In genomic region chr3:156816794-156817741, GRCh38 we compare ENCODE assay signal across 9 cellular contexts. TPM values are rescaled to one million over a fixed set of nuclear protein-coding genes. Genes with fewer than 3 reads are reported as not detected.
DNase-seq lines count a peak whose midpoint lies in the region; ATAC-seq, FAIRE-seq and TF ChIP-seq lines count a peak whose summit lies in the region.
"Had no signal": no experiment of that assay in that cellular context is flagged by ENCODE, and none has a peak within 500 bp of the region (broad histone marks: within the 10 kb centered on the region; RNA-seq: fewer than 3 reads in every experiment).

No MANE protein-coding gene starts in this region.

- H3K27ac Mint-ChIP-seq in activated CD4-positive, alpha-beta T cell treated with anti-CD3 and anti-CD28 coated beads, Interleukin-2, amount 10 ng/mL, durations not matched to agents 7 days and 5 days: peak overlapping the region; percentile 96

- no peaks in the 10 kb centered on the region for H3K79me2 ChIP-seq in HepG2 (ENCODE audit: insufficient read depth, low read length)

- H3K27ac ChIP-seq in coronary artery (peak overlapping the region; percentile 81 to 85), HepG2 (ENCODE audit: extremely low read length, insufficient read depth, low read length) (no peak overlapping the region)

- H3K27me3 Mint-ChIP-seq in activated CD4-positive, alpha-beta T cell treated with anti-CD3 and anti-CD28 coated beads, Interleukin-2, amount 10 ng/mL, durations not matched to agents 7 days and 5 days: no peaks in the 10 kb centered on the region

- in situ Hi-C loops in HepG2 (cut with HindIII; ENCODE audit: extremely low pct_ligation_motif_present, low pct_unique_long_range_greater_than_20kb): no loop called here

- POLR2A ChIA-PET in activated CD4-positive, alpha-beta T cell treated with anti-CD3 and anti-CD28 coated beads, Interleukin-2, amount 10 ng/mL, durations not matched to agents 7 days and 5 days (lab: Charles Lee): no interaction called here
- POLR2A ChIA-PET in HepG2 (lab: Yijun Ruan, JAX): no interaction called here

- H3K4me1 Mint-ChIP-seq in activated CD4-positive, alpha-beta T cell treated with anti-CD3 and anti-CD28 coated beads, Interleukin-2, amount 10 ng/mL, durations not matched to agents 7 days and 5 days: peaks cover 77% of the 10 kb centered on the region

- TF ChIP-seq CTCF in coronary artery (IDR thresholded peaks at IDR 0.05): no peak
- no peak for TF ChIP-seq CTCF in HepG2 (CRISPR knock-in tag; IDR thresholded peaks at IDR 0.05)

- intact Hi-C loops in HepG2 (cut with micrococcal nuclease; ENCODE audit: unreplicated experiment): loop anchor here (10.0 kb wide), 1 partner anchor 268 kb away; no protein-coding TSS in a partner anchor

- CTCF ChIA-PET in activated CD4-positive, alpha-beta T cell treated with anti-CD3 and anti-CD28 coated beads, Interleukin-2, amount 10 ng/mL, durations not matched to agents 7 days and 5 days (lab: Charles Lee): interaction anchor here (0.6 to 0.7 kb wide), 2 partner anchors 13 to 14 kb away, joined by 3 read pairs; no protein-coding TSS in a partner anchor
- CTCF ChIA-PET in HepG2 (lab: Yijun Ruan, JAX; ENCODE audit: low intra/inter-chr PET ratio, low total read pairs): no interaction called here

- peaks cover 24% of the 10 kb centered on the region for H3K4me1 ChIP-seq in HepG2 (ENCODE audit: insufficient read depth, low read length)

- peak overlapping the region; percentile 44 for H3K4me2 ChIP-seq in HepG2 (ENCODE audit: low read depth, low read length)

- no peak overlapping the region for H2AFZ ChIP-seq in HepG2 (ENCODE audit: low read length)

- FAIRE-seq in HepG2 (lab: Jason Lieb, UNC): no peak

- no peak for TF ChIP-seq EP300 in HepG2 (IDR thresholded peaks at IDR 0.05; ENCODE audit: low read depth in 2 of 2, low read length in 2 of 2)
- TF ChIP-seq EP300 in HepG2 (CRISPR knock-in tag; IDR thresholded peaks at IDR 0.05; ENCODE audit: borderline replicate concordance): no peak

- no peaks in the 10 kb centered on the region for H3K36me3 ChIP-seq in HepG2 (replicated peaks in 1 of 2; ENCODE audit: control insufficient read depth in 1 of 2, insufficient read depth in 2 of 2, low read length in 2 of 2)

- no TSS peak for BruUV-seq in HepG2 (replicated peaks; lab: Mats Ljungman, UMichigan)

- H3K36me3 Mint-ChIP-seq in activated CD4-positive, alpha-beta T cell treated with anti-CD3 and anti-CD28 coated beads, Interleukin-2, amount 10 ng/mL, durations not matched to agents 7 days and 5 days (ENCODE audit: low read depth): peaks cover 39% of the 10 kb centered on the region

- peak overlapping the region; percentile 17; the same call in 1 of the 2 replicates for H3K9ac ChIP-seq in HepG2 (ENCODE audit: insufficient read depth, low read depth, low read length)

- H3K27me3 ChIP-seq in HepG2 (ENCODE audit: control insufficient read depth in 1 of 2, insufficient read depth in 2 of 2, low read length in 2 of 2): no peaks in the 10 kb centered on the region

- peak overlapping the region; percentile 75 for H3K4me3 ChIP-seq in coronary artery
- H3K4me3 ChIP-seq in HepG2 (replicated peaks in 1 of 3; ENCODE audit: insufficient read depth in 1 of 3, low read depth in 2 of 3, low read length in 3 of 3): peak overlapping the region in 1 of 3 experiments; percentile 17; a peak in 1 of 6 replicates

- TF ChIP-seq RAD21 in HepG2 (CRISPR knock-in tag; IDR thresholded peaks at IDR 0.05): no peak

- ATAC-seq in GM18867 (IDR thresholded peaks at IDR 0.05; ENCODE audit: unreplicated experiment) (peak; percentile 70), HG03064 (IDR thresholded peaks at IDR 0.05; ENCODE audit: low read depth, unreplicated experiment) (peak; percentile 68), HepG2 (peak; percentile 34)

- no peaks in the 10 kb centered on the region for H4K20me1 ChIP-seq in HepG2 (ENCODE audit: insufficient read depth, low read length)

- peaks cover 7% of the 10 kb centered on the region for H3K9me3 Mint-ChIP-seq in activated CD4-positive, alpha-beta T cell treated with anti-CD3 and anti-CD28 coated beads, Interleukin-2, amount 10 ng/mL, durations not matched to agents 7 days and 5 days

- 65% methylated on average over 64 of the region's 72 CpGs for WGBS in HepG2 (ENCODE audit: low lambda C conversion rate)

- DNase-seq in AG08395 (ENCODE audit: low spot score): peak; percentile 76
- peak; percentile 80 for DNase-seq in NCI-H2227 (lab: John Stamatoyannopoulos, UW; ENCODE audit: unreplicated experiment)
- peak; percentile 92 for DNase-seq in activated CD4-positive, alpha-beta T cell treated with anti-CD3 and anti-CD28 coated beads, Interleukin-2, amount 10 ng/mL, durations not matched to agents 7 days and 5 days
- peak; percentile 87 for DNase-seq in coronary artery (ENCODE audit: low spot score)
- DNase-seq in HepG2 (ENCODE audit: low spot score): no peak
- DNase-seq in stimulated activated CD4-positive, alpha-beta T cell treated with anti-CD3 and anti-CD28 coated beads, Interleukin-4, amount 100 ng/mL, for 1 hour: peak; percentile 92

- H3K9me3 ChIP-seq in HepG2 (ENCODE audit: low read length): no peaks in the 10 kb centered on the region

- no peak for TF ChIP-seq POLR2A in HepG2 (IDR thresholded peaks at IDR 0.05; ENCODE audit: insufficient read depth in 1 of 2, low read depth in 2 of 2, low read length in 2 of 2)

- peak overlapping the region; percentile 77 for H3K4me3 Mint-ChIP-seq in activated CD4-positive, alpha-beta T cell treated with anti-CD3 and anti-CD28 coated beads, Interleukin-2, amount 10 ng/mL, durations not matched to agents 7 days and 5 days

TF ChIP-seq in HepG2, 621 proteins besides CTCF, POLR2A, EP300 and RAD21 (continues in another document):
- TF ChIP-seq HNRNPLL (IDR thresholded peaks at IDR 0.05; ENCODE audit: low read depth, low read length, poor library complexity, severe bottlenecking) (peak; percentile 46), HOXD1 (CRISPR knock-in tag; IDR thresholded peaks at IDR 0.05) (no peak), ZBTB38 (CRISPR knock-in tag; IDR thresholded peaks at IDR 0.05) (peak; percentile 55; the same call in 1 of the 2 replicates), MXD3 (CRISPR knock-in tag; IDR thresholded peaks at IDR 0.05) (0 out of 2 replicates have a peak, but pooled peaks have one; percentile 15), MAX (IDR thresholded peaks at IDR 0.05) (peak; percentile 23; the same call in 1 of the 2 replicates)

RNA-seq across cellular contexts. Expression of gene LEKR1, which starts 9.1 kb away (rescaled TPM):
- total RNA-seq in activated CD4-positive, alpha-beta T cell treated with anti-CD3 and anti-CD28 coated beads, Interleukin-2, amount 10 ng/mL, durations not matched to agents 7 days and 5 days: under 1 TPM; 0.47 to 0.54 TPM
- 0.91 and 1.5 TPM in 2 replicates for total RNA-seq in HepG2 (2016; rRNA removed; fragmentation: Illumina TruSeq; extraction: Trizol)
- 0.61 and 0.79 TPM in 2 replicates for total RNA-seq in HepG2 (2016; cell fraction: cytosol; rRNA removed; fragmentation: Illumina TruSeq; extraction: Trizol; ENCODE audit: low read depth)
- 0.17 and 0.33 TPM in 2 replicates for total RNA-seq in HepG2 (2016; cell fraction: insoluble cytoplasmic fraction; rRNA removed; fragmentation: Illumina TruSeq; extraction: Trizol)
- total RNA-seq in HepG2 (2016; cell fraction: membrane; rRNA removed; fragmentation: Illumina TruSeq; extraction: Trizol): 0.22 and 0.62 TPM in 2 replicates
- 2.9 TPM in 2 replicates for total RNA-seq in HepG2 (2016; cell fraction: nucleus; rRNA removed; fragmentation: Illumina TruSeq; extraction: Trizol)
- 0.39 and 0.49 TPM in 2 replicates for polyA plus RNA-seq in HepG2 (2011; rRNA removed)
- 0.04 and 0.42 TPM in 2 replicates for polyA plus RNA-seq in HepG2 (2011; cell fraction: cytosol; rRNA removed)
- polyA plus RNA-seq in HepG2 (2011; cell fraction: nucleus; rRNA removed): 0.14 and 0.33 TPM in 2 replicates
- 0.25 and 0.63 TPM in 2 replicates for polyA plus RNA-seq in HepG2 (2012)
- polyA plus RNA-seq in HepG2 (2016; cell fraction: cytosol; fragmentation: Illumina TruSeq; extraction: Trizol; ENCODE audit: low read depth): 0.61 and 0.87 TPM in 2 replicates
- 0.84 and 1.2 TPM in 2 replicates for polyA plus RNA-seq in HepG2 (2016; cell fraction: insoluble cytoplasmic fraction; fragmentation: Illumina TruSeq; extraction: Trizol; ENCODE audit: low read depth)
- 0.22 and 0.51 TPM in 2 replicates for polyA plus RNA-seq in HepG2 (2016; cell fraction: membrane; fragmentation: Illumina TruSeq; extraction: Trizol; ENCODE audit: low read depth)
- polyA plus RNA-seq in HepG2 (2016; cell fraction: nucleus; fragmentation: Illumina TruSeq; extraction: Trizol; ENCODE audit: insufficient read depth, low read depth): 0.47 TPM in 1 of 2 replicates, not detected in the other
- 0.18 and 1.6 TPM in 2 replicates for polyA minus RNA-seq in HepG2 (2011; rRNA and poly(A)+ RNA removed; ENCODE audit: low replicate concordance)
- polyA minus RNA-seq in HepG2 (2011; cell fraction: cytosol; rRNA and poly(A)+ RNA removed): not detected in 2 replicates
- polyA minus RNA-seq in HepG2 (2011; cell fraction: nucleus; rRNA and poly(A)+ RNA removed): 3.3 and 3.9 TPM in 2 replicates
- total RNA-seq: HT1080 had no signal
